ENCODE assay signal across 26 cellular contexts in the genomic region with DNA sequence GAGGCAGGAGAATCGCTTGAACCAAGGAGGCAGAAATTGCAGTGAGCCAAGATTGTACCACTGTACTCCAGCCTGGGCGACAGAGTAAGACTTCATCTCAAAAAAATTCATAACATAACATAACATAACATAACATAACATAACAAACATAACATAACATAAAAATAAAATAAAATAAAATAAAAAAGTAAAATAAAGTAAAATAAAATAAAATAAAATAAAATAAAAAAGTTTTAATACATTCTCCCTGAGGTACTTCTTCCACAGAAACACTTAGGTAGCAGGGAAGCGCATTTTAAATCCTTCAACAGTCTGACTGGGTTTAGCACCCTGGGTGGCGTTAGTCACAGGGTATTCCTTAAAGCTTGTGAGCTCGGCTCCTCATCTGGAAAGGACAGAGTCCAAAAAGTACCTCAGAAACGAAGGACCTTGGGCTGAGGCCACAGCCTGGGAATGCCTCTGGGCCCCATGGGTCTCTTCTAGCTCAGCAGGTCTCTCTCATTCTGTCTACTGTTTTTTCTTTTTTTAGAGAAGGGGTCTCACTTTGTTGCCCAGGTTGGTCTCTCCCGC. TPM values are rescaled to one million over a fixed set of nuclear protein-coding genes. Genes with fewer than 3 reads are reported as not detected.
DNase-seq lines count a peak whose midpoint lies in the region; ATAC-seq, FAIRE-seq and TF ChIP-seq lines count a peak whose summit lies in the region.
"Had no signal": no experiment of that assay in that cellular context is flagged by ENCODE, and none has a peak within 500 bp of the region (broad histone marks: within the 10 kb centered on the region; RNA-seq: fewer than 3 reads in every experiment).

No MANE protein-coding gene starts in this region.

- TF ChIP-seq CTCF in RWPE1 (conservative IDR thresholded peaks at IDR 0.05; ENCODE audit: low read depth) (no peak), kidney (IDR thresholded peaks at IDR 0.05; ENCODE audit: borderline replicate concordance, extremely low read depth, insufficient read depth) (no peak), GM13977 (IDR thresholded peaks at IDR 0.05; ENCODE audit: extremely low read depth, insufficient read depth, missing control alignments) (no peak)

- in situ Hi-C loops in GM13977 (cut with MboI; ENCODE audit: low pct_unique_long_range_greater_than_20kb, low sequenced_read_pairs, unreplicated experiment), result no loop called here

- H3K36me3 ChIP-seq in kidney (ENCODE audit: control insufficient read depth in 1 of 2, insufficient read depth in 2 of 2, low read length in 2 of 2), result no peaks in the 10 kb centered on the region
- H3K36me3 ChIP-seq: ascending aorta, upper lobe of left lung had no signal

- intact Hi-C loops in kidney (cut with DNase I), result no loop called here

- CTCF ChIA-PET in RWPE1 (lab: Yijun Ruan, JAX), result no interaction called here

- POLR2A ChIA-PET in RWPE1 (lab: Yijun Ruan, JAX; ENCODE audit: low non-redundant PET), result no interaction called here

- H3K27ac ChIP-seq in RWPE1, result peak overlapping the region; percentile 40
- no peak overlapping the region for H3K27ac ChIP-seq in kidney (ENCODE audit: low read depth in 2 of 2, low read length in 2 of 2)
- H3K27ac ChIP-seq: ascending aorta; BLaER1 treated with 17β-estradiol and CSF1 and Interleukin-3, amounts not matched to agents 10 nM and 100 nM; KMS-11; upper lobe of left lung had no signal

- DNase-seq in A172 (ENCODE audit: low spot score), result peak; percentile 22
- DNase-seq in EL, result peak; percentile 33
- DNase-seq in RWPE1 (ENCODE audit: low spot score), result no peak
- DNase-seq in kidney, result no peak
- DNase-seq in GM13977 (ENCODE audit: low spot score), result no peak
- no peak for DNase-seq in NCI-H446 treated with DMSO at 0.1 percent for 48 hours (lab: John Stamatoyannopoulos, UW)
- DNase-seq: ACHN; activated CD4-positive, alpha-beta T cell treated with anti-CD3 and anti-CD28 coated beads, Interleukin-2, amount 50 U/mL, for 48 hours; activated CD4-positive, CD25-positive, alpha-beta regulatory T cell; activated CD8-positive, alpha-beta memory T cell treated with anti-CD3 and anti-CD28 coated beads, Interleukin-2, amount 50 U/mL, for 4 hours; GOT3; NCI-H1436; NCI-H2107; NCI-H510A; NK-92 treated with Interleukin-12 subunit alpha and Interleukin-12 subunit beta, amount 100 ng/mL, for 24 hours; stimulated activated CD8-positive, alpha-beta memory T cell treated with anti-CD3 and anti-CD28 coated beads, Interleukin-4, amount 100 ng/mL, for 48 hours; substantia nigra; T-helper 9 cell; upper lobe of left lung had no signal

- no peak overlapping the region for H3K4me3 ChIP-seq in kidney (ENCODE audit: low read length in 2 of 2)
- H3K4me3 ChIP-seq: ascending aorta; BLaER1 treated with 17β-estradiol and CSF1 and Interleukin-3, amounts not matched to agents 10 nM and 100 nM; upper lobe of left lung had no signal

- peak; percentile 80 for FAIRE-seq in kidney (lab: Jason Lieb, UNC)
- FAIRE-seq: endothelial cell of umbilical vein, HTR-8/SVneo had no signal

- H3K9me3 ChIP-seq in kidney (ENCODE audit: control insufficient read depth in 1 of 2, low read length in 2 of 2), result no peaks in the 10 kb centered on the region
- H3K9me3 ChIP-seq: ascending aorta, upper lobe of left lung had no signal

- no peak overlapping the region for H3K9ac ChIP-seq in kidney (ENCODE audit: low read length in 2 of 2)
- H3K9ac ChIP-seq: BLaER1 treated with 17β-estradiol and CSF1 and Interleukin-3, amounts not matched to agents 10 nM and 100 nM; KMS-11 had no signal

- H3K4me1 ChIP-seq in kidney (ENCODE audit: control insufficient read depth in 1 of 2, insufficient read depth in 1 of 2, low read depth in 1 of 2, low read length in 2 of 2), result peaks cover 15 to 16% of the 10 kb centered on the region in 2 donors
- H3K4me1 ChIP-seq: ascending aorta had no signal

- no peak for ATAC-seq in HG02852 (IDR thresholded peaks at IDR 0.05; ENCODE audit: unreplicated experiment)
- no peak for ATAC-seq in HG02885 (IDR thresholded peaks at IDR 0.05; ENCODE audit: poor library complexity, unreplicated experiment)

RNA-seq across cellular contexts. Expression of a gene that starts 41.7 kb away (rescaled TPM):
- 13.4 and 15.2 TPM in 2 replicates for total RNA-seq in A172 (2014; rRNA removed; shearing (Covaris generic))
- 99.4 TPM for total RNA-seq in kidney
- 5.0 TPM for polyA plus RNA-seq in kidney (ENCODE audit: insufficient read depth, low read depth, low replicate concordance)

Comparison
In these comparisons a context has a peak if more than half of its experiments do, and no peak if none do; other contexts are left out.
1. DNase-seq: peak in A172 (single experiment) and EL (single experiment); none in RWPE1 (single experiment), kidney (single experiment), GM13977 (single experiment) and NCI-H446 treated with DMSO at 0.1 percent for 48 hours (single experiment).